8 cellular contexts compared by ENCODE assay signal in the genomic region with DNA sequence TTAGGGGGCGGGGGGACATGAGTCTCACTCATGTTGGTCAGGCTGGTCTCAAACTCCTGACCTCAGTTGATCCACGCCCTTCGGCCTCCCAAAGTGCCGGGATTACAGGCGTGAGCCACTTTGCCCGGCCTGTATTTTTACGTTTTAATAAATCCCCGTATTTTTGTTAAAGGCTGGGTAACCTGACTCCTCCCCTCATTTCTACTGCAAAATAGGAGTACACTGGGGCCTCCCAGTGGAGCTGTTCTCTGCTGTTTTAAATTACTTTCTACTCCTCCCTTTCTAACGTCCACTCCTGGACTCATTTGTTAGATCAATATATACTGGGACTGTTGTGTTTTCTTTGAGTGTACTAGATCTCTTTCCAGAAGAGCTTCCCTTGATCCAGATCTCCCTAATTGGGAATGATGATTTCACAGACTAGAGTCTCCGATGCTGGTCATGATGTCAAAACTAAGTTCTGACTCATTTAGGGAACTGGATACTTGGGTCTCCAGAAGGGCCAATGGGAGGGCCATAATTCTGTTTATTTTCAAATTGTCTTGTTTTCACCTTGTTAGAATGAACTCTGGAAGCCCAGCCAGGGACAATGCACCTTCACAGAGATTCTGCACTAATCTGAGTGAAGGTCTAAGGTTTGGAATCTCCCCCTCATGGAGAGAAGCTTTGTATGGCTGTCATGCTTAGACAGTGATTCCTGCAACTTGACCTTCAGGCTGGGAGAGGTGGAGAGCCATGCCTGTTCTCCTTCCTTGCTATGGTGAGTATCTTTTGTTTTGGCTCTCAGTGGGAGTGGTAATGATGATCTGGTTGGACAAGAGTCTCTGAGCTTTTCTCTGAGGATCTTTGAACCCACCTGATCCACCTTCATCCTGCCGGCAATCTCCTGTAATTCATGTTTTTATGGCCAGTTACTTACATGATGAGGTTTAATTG. TPM values are rescaled to one million over a fixed set of nuclear protein-coding genes. Genes with fewer than 3 reads are reported as not detected.
A peak's percentile ranks its signal among the peaks of the same experiment; 100 is the strongest.
DNase-seq lines count a peak whose midpoint lies in the region; ATAC-seq and TF ChIP-seq lines count a peak whose summit lies in the region.

No MANE protein-coding gene starts in this region.

- ATAC-seq in gastroesophageal sphincter (no peak), GM18519 (IDR thresholded peaks at IDR 0.05; ENCODE audit: low FRiP score, unreplicated experiment) (no peak)

- DNase-seq in SIG-M5 treated with dmso at 0.1 percent for 504 hours (lab: John Stamatoyannopoulos, UW; ENCODE audit: unreplicated experiment) (peak; percentile 51), SIG-M5 (lab: John Stamatoyannopoulos, UW) (no peak), WERI-Rb-1 (no peak), GOT3 (lab: John Stamatoyannopoulos, UW) (no peak), A172 (ENCODE audit: low spot score) (no peak)

- H3K36me3 ChIP-seq in WERI-Rb-1 (peaks cover 71% of the 10 kb centered on the region), gastroesophageal sphincter (peaks cover 0 to 53% of the 10 kb centered on the region in 2 donors), skeletal muscle tissue (ENCODE audit: control insufficient read depth in 3 of 3, insufficient read depth in 3 of 3, low read length in 3 of 3) (peaks cover 30 to 36% (median 30%) of the 10 kb centered on the region in 3 donors)

- H3K9me3 ChIP-seq in WERI-Rb-1 (ENCODE audit: severe bottlenecking) (peaks cover 2% of the 10 kb centered on the region), gastroesophageal sphincter (no peaks in the 10 kb centered on the region), skeletal muscle tissue (ENCODE audit: control insufficient read depth in 3 of 3, low read length in 3 of 3) (no peaks in the 10 kb centered on the region)

- WGBS in gastroesophageal sphincter (ENCODE audit: low coverage in 1 of 2), 2 donors = 17 to 25% methylated on average over 3 to 5 of the region's 11 CpGs

- no peak for TF ChIP-seq POLR2A in gastroesophageal sphincter (IDR thresholded peaks at IDR 0.05)

- no peak for TF ChIP-seq EP300 in gastroesophageal sphincter (IDR thresholded peaks at IDR 0.05)

- peak overlapping the region in 2 of 3 donors; percentile 64 to 98 for H3K9ac ChIP-seq in skeletal muscle tissue (ENCODE audit: low read depth in 1 of 3, low read length in 3 of 3)

- H3K4me1 ChIP-seq in gastroesophageal sphincter (peaks cover 4 to 63% (median 23%) of the 10 kb centered on the region in 3 donors), skeletal muscle tissue (ENCODE audit: control insufficient read depth in 3 of 3, insufficient read depth in 3 of 3, low read length in 3 of 3) (peaks cover 27 to 35% (median 30%) of the 10 kb centered on the region in 3 donors)

- H3K27ac ChIP-seq in WERI-Rb-1 (peak overlapping the region; percentile 98), gastroesophageal sphincter (peak overlapping the region; percentile 7 to 95 (median 82)), skeletal muscle tissue (ENCODE audit: low read depth, low read length) (peak overlapping the region; percentile 97)

- H3K27me3 ChIP-seq in WERI-Rb-1 (ENCODE audit: insufficient read depth, low read depth, severe bottlenecking) (no peaks in the 10 kb centered on the region), gastroesophageal sphincter (no peaks in the 10 kb centered on the region), skeletal muscle tissue (ENCODE audit: control insufficient read depth in 3 of 3, insufficient read depth in 3 of 3, low read length in 3 of 3) (no peaks in the 10 kb centered on the region)

- TF ChIP-seq CTCF in WERI-Rb-1 (IDR thresholded peaks at IDR 0.05; ENCODE audit: low read depth, low read length) (no peak), gastroesophageal sphincter (IDR thresholded peaks at IDR 0.05) (no peak)

- H3K4me3 ChIP-seq in WERI-Rb-1 (ENCODE audit: low read depth, low read length) (peak overlapping the region; percentile 93), gastroesophageal sphincter (peak overlapping the region; percentile 8 to 86), skeletal muscle tissue (ENCODE audit: low read length in 3 of 3) (peak overlapping the region in 2 of 3 donors; percentile 96 to 98)

RNA-seq across cellular contexts. Expression of a gene that starts 9.4 kb away (rescaled TPM):
- total RNA-seq in gastroesophageal sphincter (100 to 1,000 TPM; 198 to 260 (median 219) TPM), skeletal muscle tissue (117 TPM)
- total RNA-seq in A172 (2014; rRNA removed; shearing (Covaris generic)) = 312 and 358 TPM in 2 replicates

RNA-seq across cellular contexts. Expression of a gene that starts 21.6 kb away (rescaled TPM):
- total RNA-seq in gastroesophageal sphincter (100 to 1,000 TPM; 287 to 496 (median 351) TPM), skeletal muscle tissue (133 TPM)
- total RNA-seq in A172 (2014; rRNA removed; shearing (Covaris generic)) = 1.2 and 4.1 TPM in 2 replicates

RNA-seq across cellular contexts. Expression of a gene that starts 21.9 kb away (rescaled TPM):
- total RNA-seq in gastroesophageal sphincter = 1 to 10 TPM; 1.9 to 3.9 (median 2.6) TPM
- total RNA-seq in skeletal muscle tissue = 5.2 TPM
- total RNA-seq in A172 (2014; rRNA removed; shearing (Covaris generic)) = 1.4 and 3.0 TPM in 2 replicates

RNA-seq across cellular contexts. Expression of a gene that starts 25.7 kb away (rescaled TPM):
- total RNA-seq in gastroesophageal sphincter (10 to 100 TPM; 28.2 to 39.1 (median 30.5) TPM), skeletal muscle tissue (23.0 TPM)
- 101 and 107 TPM in 2 replicates for total RNA-seq in A172 (2014; rRNA removed; shearing (Covaris generic))

RNA-seq across cellular contexts. Expression of a gene that starts 30.2 kb away (rescaled TPM):
- total RNA-seq in gastroesophageal sphincter (10 to 100 TPM; 18.0 to 31.7 (median 28.5) TPM), skeletal muscle tissue (45.9 TPM)
- 80.4 and 88.0 TPM in 2 replicates for total RNA-seq in A172 (2014; rRNA removed; shearing (Covaris generic))

Comparison
In these comparisons a context has a peak if more than half of its experiments do, and no peak if none do; other contexts are left out.
1. H3K4me3 ChIP-seq: peak in every context shown above with its lines; median percentile 97 in skeletal muscle tissue; 93 in WERI-Rb-1; 47 in gastroesophageal sphincter.
2. RNA of a gene that starts 21.6 kb away (total RNA-seq): 287 to 496 TPM in gastroesophageal sphincter and 133 TPM in skeletal muscle tissue (single experiment); 1.2 to 4.1 TPM in A172; every median in the first group is over 10 times any median in the second.
3. Peak in every context shown above with its lines, with median percentiles within 50 percentile points of each other: H3K27ac ChIP-seq.